ENCODE assay signal across 9 cellular contexts in the genomic region with DNA sequence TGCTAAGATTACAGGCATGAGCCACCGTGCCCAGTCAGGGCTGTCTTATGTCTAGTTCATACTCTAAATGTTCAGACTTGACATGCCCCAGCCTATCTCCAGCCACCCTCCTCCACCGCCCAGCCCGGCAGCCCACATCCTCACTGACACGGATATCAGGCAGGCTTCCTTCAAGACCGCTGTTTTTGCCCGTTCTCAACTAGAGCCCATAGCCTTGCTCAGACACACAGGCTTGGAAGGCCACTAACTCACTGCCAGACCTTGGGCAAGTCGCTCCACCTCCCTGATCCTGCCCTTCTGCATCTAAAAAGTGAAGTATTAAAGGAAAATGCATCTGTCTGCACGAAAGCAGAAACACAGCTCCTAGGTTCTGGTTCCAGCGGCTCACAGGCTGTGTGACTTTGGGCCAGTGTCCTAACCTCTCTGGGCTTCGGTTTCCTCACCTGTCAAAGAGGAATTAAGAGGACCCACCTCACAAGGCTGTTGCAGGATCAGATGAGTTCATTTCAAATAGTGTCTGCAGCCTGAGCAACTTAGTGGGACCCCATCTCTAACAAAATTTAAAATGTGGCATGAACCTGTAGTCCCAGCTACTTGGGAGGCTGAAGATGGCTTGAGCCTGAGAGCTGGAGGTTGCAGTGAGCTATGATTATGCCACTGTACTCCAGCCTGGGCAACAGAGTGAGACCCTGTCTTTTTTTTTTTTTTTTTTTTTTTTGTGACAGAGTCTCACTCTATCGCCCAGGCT. TPM values are rescaled to one million over a fixed set of nuclear protein-coding genes. Genes with fewer than 3 reads are reported as not detected.
DNase-seq lines count a peak whose midpoint lies in the region; ATAC-seq and TF ChIP-seq lines count a peak whose summit lies in the region.
"Had no signal": no experiment of that assay in that cellular context is flagged by ENCODE, and none has a peak within 500 bp of the region (broad histone marks: within the 10 kb centered on the region; RNA-seq: fewer than 3 reads in every experiment).

No MANE protein-coding gene starts in this region.

- CTCF ChIA-PET in HEK293T (lab: Yijun Ruan, JAX) = no interaction called here

- peak; percentile 97 for DNase-seq in NB4 (ENCODE audit: low read depth)
- peak; percentile 40 for DNase-seq in activated T-helper 1 cell treated with Interleukin-2 at 50 U/mL for 16 hours (ENCODE audit: low read depth)
- DNase-seq in right lobe of liver = peak in 2 of 3 donors; percentile 45 to 59
- no peak for DNase-seq in HEK293T (ENCODE audit: extremely low spot score)
- no peak for DNase-seq in GM19240 (ENCODE audit: insufficient read length, low spot score)
- DNase-seq in SW 1271 (lab: John Stamatoyannopoulos, UW) = no peak

- H3K36me3 ChIP-seq in BLaER1 (no peaks in the 10 kb centered on the region), right lobe of liver (no peaks in the 10 kb centered on the region)

- intact Hi-C loops in right lobe of liver (cut with DNase I) = no loop called here

- TF ChIP-seq CTCF in NB4 (IDR thresholded peaks at IDR 0.05; ENCODE audit: low read depth, low read length) (no peak), right lobe of liver (IDR thresholded peaks at IDR 0.05) (no peak)

- WGBS in right lobe of liver (ENCODE audit: insufficient coverage, low coverage, low lambda C conversion rate, missing lambda C conversion rate) = 44% methylated on average over 8 of the region's 11 CpGs

- H4K20me1 ChIP-seq in BLaER1 = no peaks in the 10 kb centered on the region

- H3K27ac ChIP-seq in BLaER1 (peak overlapping the region; percentile 88), right lobe of liver (peak overlapping the region; percentile 26 to 65 (median 47))

- H3K4me3 ChIP-seq in BLaER1 = peak overlapping the region; percentile 55
- H3K4me3 ChIP-seq in NB4 (ENCODE audit: low read depth, low read length) = peak overlapping the region; percentile 42
- no peak overlapping the region for H3K4me3 ChIP-seq in right lobe of liver

- H3K4me1 ChIP-seq in BLaER1 = peaks cover 60% of the 10 kb centered on the region
- H3K4me1 ChIP-seq in right lobe of liver = no peaks in the 10 kb centered on the region

- peak overlapping the region; percentile 88 for H3K4me2 ChIP-seq in BLaER1

- peak; percentile 54 to 68 (median 64) for ATAC-seq in right lobe of liver
- ATAC-seq in GM19351 (IDR thresholded peaks at IDR 0.05; ENCODE audit: unreplicated experiment) = no peak

- H3K27me3 ChIP-seq in BLaER1 (no peaks in the 10 kb centered on the region), right lobe of liver (no peaks in the 10 kb centered on the region)

- H3K9me3 ChIP-seq in BLaER1 = no peaks in the 10 kb centered on the region
- H3K9me3 ChIP-seq in right lobe of liver = no peaks in the 10 kb centered on the region

- peak overlapping the region; percentile 55 for H3K9ac ChIP-seq in BLaER1

- TF ChIP-seq POLR2A in NB4 (IDR thresholded peaks at IDR 0.05; ENCODE audit: extremely low read depth, insufficient read length) (no peak), right lobe of liver (IDR thresholded peaks at IDR 0.05) (no peak)

- POLR2A ChIA-PET in HEK293T (lab: Yijun Ruan, JAX) = no interaction called here

TF ChIP-seq in HEK293T, 16 proteins besides CTCF, POLR2A, EP300 and RAD21:
- TF ChIP-seq HDGF (IDR thresholded peaks at IDR 0.05; ENCODE audit: borderline replicate concordance) = no peak
- TF ChIP-seq FOXA1 (IDR thresholded peaks at IDR 0.05) = no peak

RNA-seq across cellular contexts. Expression of gene CERS4, which starts 14.5 kb away (rescaled TPM):
- total RNA-seq in right lobe of liver = 10 to 100 TPM; 38.6 to 75.4 (median 58.3) TPM

RNA-seq across cellular contexts. Expression of gene FBN3, which starts 45.3 kb away (rescaled TPM):
- under 1 TPM in 2 of 6 experiments, not detected in 4; 0.11 to 0.37 TPM for total RNA-seq in right lobe of liver
- total RNA-seq: H4 had no signal

Comparison
In these comparisons a context has a peak if more than half of its experiments do, and no peak if none do; other contexts are left out.
1. H3K4me3 ChIP-seq: peak in BLaER1 (single experiment) and NB4 (single experiment); none in right lobe of liver (0 of 3).
2. DNase-seq: peak in NB4 (single experiment), activated T-helper 1 cell treated with Interleukin-2 at 50 U/mL for 16 hours (single experiment) and right lobe of liver (2 of 3); none in HEK293T (single experiment), GM19240 (single experiment) and SW 1271 (0 of 2).